Comparison of ENCODE assay signal across 1 cellular context in genomic region chr7:139752600-139752999, GRCh38.
TF ChIP-seq lines count a peak whose summit lies in the region.

No MANE protein-coding gene starts in this region.

TF ChIP-seq in SK-N-SH treated with all-trans-retinoic acid at 6 μM for 48 hours, 23 proteins besides CTCF, POLR2A, EP300 and RAD21 (continued from another document):
- TF ChIP-seq TSHZ2 (CRISPR knock-in tag; IDR thresholded peaks at IDR 0.05) (no peak), POU6F1 (CRISPR knock-in tag; IDR thresholded peaks at IDR 0.05; ENCODE audit: borderline replicate concordance, low read depth) (no peak), ZC3H10 (CRISPR knock-in tag; IDR thresholded peaks at IDR 0.05) (no peak), ZNF8 (CRISPR knock-in tag; IDR thresholded peaks at IDR 0.05) (no peak), ZNF565 (CRISPR knock-in tag; conservative IDR thresholded peaks at IDR 0.05; ENCODE audit: low read depth) (no peak)
TF ChIP-seq in SK-N-SH treated with all-trans-retinoic acid at 6 μM for 48 hours: peak in this region for 0.
